In genomic region chr2:60333264-60333663, GRCh38 we compare ENCODE assay signal across 15 cellular contexts.
DNase-seq lines count a peak whose midpoint lies in the region; ATAC-seq and TF ChIP-seq lines count a peak whose summit lies in the region.
"Had no signal": no experiment of that assay in that cellular context is flagged by ENCODE, and none has a peak within 500 bp of the region (broad histone marks: within the 10 kb centered on the region; RNA-seq: fewer than 3 reads in every experiment).

No MANE protein-coding gene starts in this region.

- H3K36me3 ChIP-seq in esophagus muscularis mucosa (no peaks in the 10 kb centered on the region), vagina (no peaks in the 10 kb centered on the region), tibial artery (no peaks in the 10 kb centered on the region)
- H3K36me3 ChIP-seq: BLaER1 treated with 17β-estradiol and CSF1 and Interleukin-3, amounts not matched to agents 10 nM and 100 nM had no signal

- WGBS in esophagus muscularis mucosa = 92% methylated on average over 8 of the region's 8 CpGs

- no peaks in the 10 kb centered on the region for H3K27me3 Mint-ChIP-seq in IgD-negative memory B cell

- peaks cover 0 to 1% (median 0%) of the 10 kb centered on the region in 3 donors for H3K9me3 Mint-ChIP-seq in IgD-negative memory B cell
- H3K9me3 Mint-ChIP-seq: H9 had no signal

- peaks cover 28 to 34% (median 32%) of the 10 kb centered on the region in 3 donors for H3K4me1 Mint-ChIP-seq in IgD-negative memory B cell
- H3K4me1 Mint-ChIP-seq: CD4-positive, CD25-positive, alpha-beta regulatory T cell had no signal

- ATAC-seq in GM19395 (IDR thresholded peaks at IDR 0.05; ENCODE audit: unreplicated experiment) (no peak), HG03039 (IDR thresholded peaks at IDR 0.05; ENCODE audit: unreplicated experiment) (no peak)
- ATAC-seq: GM12878 had no signal

- TF ChIP-seq CTCF in esophagus muscularis mucosa (IDR thresholded peaks at IDR 0.05) (no peak), vagina (IDR thresholded peaks at IDR 0.05) (no peak), tibial artery (IDR thresholded peaks at IDR 0.05) (no peak)

- no peak for TF ChIP-seq POLR2A in esophagus muscularis mucosa (IDR thresholded peaks at IDR 0.05; ENCODE audit: low read depth)
- no peak for TF ChIP-seq POLR2A in vagina (IDR thresholded peaks at IDR 0.05)

- H3K27me3 ChIP-seq in esophagus muscularis mucosa (no peaks in the 10 kb centered on the region), vagina (no peaks in the 10 kb centered on the region), tibial artery (no peaks in the 10 kb centered on the region)
- H3K27me3 ChIP-seq: BLaER1 treated with 17β-estradiol and CSF1 and Interleukin-3, amounts not matched to agents 10 nM and 100 nM had no signal

- no peak for TF ChIP-seq EP300 in esophagus muscularis mucosa (IDR thresholded peaks at IDR 0.05)

- H3K27ac ChIP-seq in esophagus muscularis mucosa (replicated peaks in 1 of 4) (no peak overlapping the region), vagina (no peak overlapping the region), tibial artery (no peak overlapping the region)
- H3K27ac ChIP-seq: BLaER1 treated with 17β-estradiol and CSF1 and Interleukin-3, amounts not matched to agents 10 nM and 100 nM had no signal

- H3K4me3 Mint-ChIP-seq in IgD-negative memory B cell = peak overlapping the region in 1 of 4 donors; percentile 41
- H3K4me3 Mint-ChIP-seq: CD4-positive, CD25-positive, alpha-beta regulatory T cell; H9 had no signal

- H3K4me3 ChIP-seq in esophagus muscularis mucosa (no peak overlapping the region), vagina (no peak overlapping the region), tibial artery (no peak overlapping the region)
- H3K4me3 ChIP-seq: BLaER1 treated with 17β-estradiol and CSF1 and Interleukin-3, amounts not matched to agents 10 nM and 100 nM; GM12878 had no signal

- H3K9me3 ChIP-seq in esophagus muscularis mucosa = no peaks in the 10 kb centered on the region
- H3K9me3 ChIP-seq in vagina = no peaks in the 10 kb centered on the region
- no peaks in the 10 kb centered on the region for H3K9me3 ChIP-seq in tibial artery

- DNase-seq in NCI-H82 (lab: John Stamatoyannopoulos, UW) (peak; percentile 21), NCI-H82 treated with DMSO at 0.1 percent for 48 hours (lab: John Stamatoyannopoulos, UW; ENCODE audit: unreplicated experiment) (no peak), esophagus muscularis mucosa (ENCODE audit: extremely low spot score) (peak; percentile 72), vagina (ENCODE audit: extremely low spot score in 2 of 2) (peak; percentile 40 to 52), tibial artery (no peak)
- DNase-seq: 8988T; AML-193; CD4-positive, CD25-positive, alpha-beta regulatory T cell; GOT3; H9 had no signal

- H3K27ac Mint-ChIP-seq in IgD-negative memory B cell = peak overlapping the region in 2 of 3 donors; percentile 54 to 65
- H3K27ac Mint-ChIP-seq: CD4-positive, CD25-positive, alpha-beta regulatory T cell; H9 had no signal

- intact Hi-C loops in esophagus muscularis mucosa (cut with DNase I) (no loop called here), vagina (cut with DNase I) (no loop called here), tibial artery (cut with DNase I; ENCODE audit: low total_unique reads) (no loop called here)

- H3K4me1 ChIP-seq in esophagus muscularis mucosa (no peaks in the 10 kb centered on the region), vagina (no peaks in the 10 kb centered on the region), tibial artery (no peaks in the 10 kb centered on the region)

- H3K36me3 Mint-ChIP-seq in IgD-negative memory B cell = peaks cover 2% of the 10 kb centered on the region
- H3K36me3 Mint-ChIP-seq: CD4-positive, CD25-positive, alpha-beta regulatory T cell had no signal

Comparison
In these comparisons a context has a peak if more than half of its experiments do, and no peak if none do; other contexts are left out.
1. DNase-seq: peak in NCI-H82 (single experiment), esophagus muscularis mucosa (single experiment) and vagina (2 of 2); none in NCI-H82 treated with DMSO at 0.1 percent for 48 hours (single experiment) and tibial artery (0 of 2).